ENCODE assay signal across 26 cellular contexts in the genomic region with DNA sequence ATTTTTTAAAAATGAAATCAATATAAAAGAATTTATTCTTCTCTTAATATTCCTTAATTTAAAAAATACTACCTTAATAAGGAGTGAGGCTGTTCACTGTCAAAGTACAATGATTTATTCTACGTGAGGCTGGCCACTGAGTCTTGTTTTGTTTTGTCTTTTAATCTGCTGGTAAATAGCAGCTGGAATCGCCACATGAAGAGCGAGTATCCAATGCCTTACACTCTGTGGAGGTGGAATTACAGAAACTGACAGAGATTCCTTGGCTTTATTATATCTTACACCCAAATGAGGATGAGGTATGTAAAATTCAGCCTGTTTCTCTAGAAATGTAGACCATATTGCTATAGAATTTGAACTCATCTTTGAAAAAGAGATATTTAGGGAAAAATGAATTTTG.
"Had no signal": no experiment of that assay in that cellular context is flagged by ENCODE, and none has a peak within 500 bp of the region (broad histone marks: within the 10 kb centered on the region; RNA-seq: fewer than 3 reads in every experiment).

No MANE protein-coding gene starts in this region.

- ATAC-seq: effector memory CD8-positive, alpha-beta T cell; gastrocnemius medialis; heart right ventricle; left cardiac atrium; left lung; left ventricle myocardium superior; lower lobe of right lung; mucosa of descending colon; naive thymus-derived CD8-positive, alpha-beta T cell had no signal

- FAIRE-seq: endometrium, islet of Langerhans, keratinocyte had no signal

- H3K9me3 Mint-ChIP-seq: dendritic cell treated with granulocyte-macrophage colony-stimulating factor and Interleukin-4, amounts not matched to agents 40 ng/mL and 50 ng/mL, for 4 days; effector memory CD8-positive, alpha-beta T cell; endodermal cell; mesothelial cell of epicardium; naive thymus-derived CD8-positive, alpha-beta T cell had no signal

- DNase-seq: cortex of kidney; effector CD8-positive, alpha-beta T cell; effector memory CD8-positive, alpha-beta T cell; endodermal cell; erythroblast; esophagus squamous epithelium; foreskin fibroblast; foreskin melanocyte; gastrocnemius medialis; glutamatergic neuron; head of caudate nucleus; heart right ventricle; hippocampal formation; left cardiac atrium; left lung; left ventricle myocardium superior; lower lobe of right lung; mesenchymal stem cell; mucosa of descending colon; naive B cell; naive thymus-derived CD8-positive, alpha-beta T cell had no signal

- H3K9me3 ChIP-seq: esophagus squamous epithelium, gastrocnemius medialis, heart right ventricle, left lung, lower lobe of right lung, mucosa of descending colon had no signal

- H3K27me3 Mint-ChIP-seq: dendritic cell treated with granulocyte-macrophage colony-stimulating factor and Interleukin-4, amounts not matched to agents 40 ng/mL and 50 ng/mL, for 4 days; effector memory CD8-positive, alpha-beta T cell; naive B cell; naive thymus-derived CD8-positive, alpha-beta T cell had no signal

- H3K4me3 Mint-ChIP-seq: dendritic cell treated with granulocyte-macrophage colony-stimulating factor and Interleukin-4, amounts not matched to agents 40 ng/mL and 50 ng/mL, for 4 days; effector memory CD8-positive, alpha-beta T cell; endodermal cell; mesothelial cell of epicardium; naive B cell; naive thymus-derived CD8-positive, alpha-beta T cell had no signal

- H3K4me1 Mint-ChIP-seq: naive B cell; naive thymus-derived CD8-positive, alpha-beta T cell had no signal

- H3K27ac Mint-ChIP-seq: dendritic cell treated with granulocyte-macrophage colony-stimulating factor and Interleukin-4, amounts not matched to agents 40 ng/mL and 50 ng/mL, for 4 days; endodermal cell; mesothelial cell of epicardium; naive B cell; naive thymus-derived CD8-positive, alpha-beta T cell had no signal
